Comparison of ENCODE assay signal across 18 cellular contexts in the genomic region with DNA sequence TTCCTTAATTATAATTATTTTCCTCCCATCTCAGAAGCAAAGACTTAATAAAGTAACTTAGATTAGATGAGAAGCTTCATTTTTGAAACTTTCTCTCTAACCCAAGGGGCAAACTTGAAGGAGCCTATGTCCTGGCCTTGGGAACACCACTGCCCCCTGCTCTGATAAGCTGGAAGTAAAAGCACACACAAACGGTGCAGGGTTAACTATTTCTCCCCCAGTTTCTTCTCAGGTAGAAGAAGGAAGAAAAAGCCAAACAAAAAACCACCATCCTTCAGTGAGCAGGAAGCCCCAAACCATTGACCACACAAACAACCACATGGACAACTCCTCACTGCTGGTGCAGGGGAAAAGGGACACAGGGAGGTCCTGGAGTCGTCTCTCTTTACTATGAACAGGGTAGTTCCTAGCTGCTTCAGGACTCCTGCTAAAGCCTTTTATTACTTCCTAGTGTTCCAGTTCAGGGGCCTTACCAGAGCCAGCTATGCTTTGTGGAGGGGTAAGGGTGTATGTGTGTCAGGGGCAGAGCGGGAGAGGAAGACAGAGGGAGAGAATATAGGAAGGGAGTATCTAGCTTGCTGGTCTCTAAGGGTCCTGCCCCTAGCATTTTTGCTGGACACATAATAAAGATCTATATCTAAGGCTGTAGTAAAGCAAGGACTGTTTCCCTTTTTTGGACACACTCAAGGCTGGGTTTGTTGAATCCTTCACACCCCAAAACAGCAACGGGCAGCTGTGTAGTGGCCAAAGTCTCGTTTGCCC.
DNase-seq lines count a peak whose midpoint lies in the region; ATAC-seq and TF ChIP-seq lines count a peak whose summit lies in the region.
"Had no signal": no experiment of that assay in that cellular context is flagged by ENCODE, and none has a peak within 500 bp of the region (broad histone marks: within the 10 kb centered on the region; RNA-seq: fewer than 3 reads in every experiment).

No MANE protein-coding gene starts in this region.

- CTCF ChIA-PET in activated CD4-positive, alpha-beta T cell treated with anti-CD3 and anti-CD28 coated beads, Interleukin-2, amount 10 ng/mL, durations not matched to agents 7 days and 5 days (lab: Charles Lee), result interaction anchor here (0.6 to 1.4 kb wide), 4 partner anchors 12 to 934 kb away, joined by 3 to 5 read pairs (median 3); no protein-coding TSS in a partner anchor
- CTCF ChIA-PET in naive thymus-derived CD4-positive, alpha-beta T cell (lab: Charles Lee), result no interaction called here

- H3K36me3 Mint-ChIP-seq in activated CD4-positive, alpha-beta T cell treated with anti-CD3 and anti-CD28 coated beads, Interleukin-2, amount 10 ng/mL, durations not matched to agents 7 days and 5 days (ENCODE audit: low read depth), result peaks cover 4% of the 10 kb centered on the region
- H3K36me3 Mint-ChIP-seq in dendritic cell treated with granulocyte-macrophage colony-stimulating factor and Interleukin-4, amounts not matched to agents 40 ng/mL and 50 ng/mL, for 4 days (ENCODE audit: low read depth), result no peaks in the 10 kb centered on the region
- H3K36me3 Mint-ChIP-seq in type B pancreatic cell, result peaks cover 21% of the 10 kb centered on the region
- peaks cover 0 to 4% (median 0%) of the 10 kb centered on the region in 5 donors for H3K36me3 Mint-ChIP-seq in naive thymus-derived CD4-positive, alpha-beta T cell
- H3K36me3 Mint-ChIP-seq: stimulated activated effector memory CD8-positive, alpha-beta T cell treated with anti-CD3 and anti-CD28 coated beads, Interleukin-12 subunit alpha, Interleukin-12 subunit beta, amount 100 ng/mL, for 72 hours had no signal

- H3K27ac Mint-ChIP-seq in activated CD4-positive, alpha-beta T cell treated with anti-CD3 and anti-CD28 coated beads, Interleukin-2, amount 10 ng/mL, durations not matched to agents 7 days and 5 days, result no peak overlapping the region
- H3K27ac Mint-ChIP-seq in dendritic cell treated with granulocyte-macrophage colony-stimulating factor and Interleukin-4, amounts not matched to agents 40 ng/mL and 50 ng/mL, for 4 days, result peak overlapping the region; percentile 3
- peak overlapping the region; percentile 77 for H3K27ac Mint-ChIP-seq in type B pancreatic cell
- H3K27ac Mint-ChIP-seq in naive thymus-derived CD4-positive, alpha-beta T cell, result no peak overlapping the region
- H3K27ac Mint-ChIP-seq: effector memory CD8-positive, alpha-beta T cell; stimulated activated effector memory CD8-positive, alpha-beta T cell treated with anti-CD3 and anti-CD28 coated beads, Interleukin-12 subunit alpha, Interleukin-12 subunit beta, amount 100 ng/mL, for 72 hours had no signal

- H3K9me3 ChIP-seq in mucosa of descending colon, result no peaks in the 10 kb centered on the region
- no peaks in the 10 kb centered on the region for H3K9me3 ChIP-seq in naive thymus-derived CD4-positive, alpha-beta T cell (ENCODE audit: control insufficient read depth in 2 of 3, low read length in 3 of 3)
- H3K9me3 ChIP-seq: tibial nerve had no signal

- H3K27me3 Mint-ChIP-seq in activated CD4-positive, alpha-beta T cell treated with anti-CD3 and anti-CD28 coated beads, Interleukin-2, amount 10 ng/mL, durations not matched to agents 7 days and 5 days, result peaks cover 56% of the 10 kb centered on the region
- peaks cover 9% of the 10 kb centered on the region for H3K27me3 Mint-ChIP-seq in dendritic cell treated with granulocyte-macrophage colony-stimulating factor and Interleukin-4, amounts not matched to agents 40 ng/mL and 50 ng/mL, for 4 days
- H3K27me3 Mint-ChIP-seq in type B pancreatic cell, result no peaks in the 10 kb centered on the region
- peaks cover 0 to 71% (median 0%) of the 10 kb centered on the region in 5 donors for H3K27me3 Mint-ChIP-seq in naive thymus-derived CD4-positive, alpha-beta T cell

- ATAC-seq in mucosa of descending colon (peak; percentile 12), HG03159 (IDR thresholded peaks at IDR 0.05; ENCODE audit: unreplicated experiment) (no peak)
- no peak for ATAC-seq in naive thymus-derived CD4-positive, alpha-beta T cell
- ATAC-seq: effector memory CD8-positive, alpha-beta T cell; stimulated activated effector memory CD8-positive, alpha-beta T cell treated with anti-CD3 and anti-CD28 coated beads, Interleukin-12 subunit alpha, Interleukin-12 subunit beta, amount 100 ng/mL, for 72 hours had no signal

- no peak overlapping the region for H3K4me3 Mint-ChIP-seq in activated CD4-positive, alpha-beta T cell treated with anti-CD3 and anti-CD28 coated beads, Interleukin-2, amount 10 ng/mL, durations not matched to agents 7 days and 5 days
- H3K4me3 Mint-ChIP-seq in dendritic cell treated with granulocyte-macrophage colony-stimulating factor and Interleukin-4, amounts not matched to agents 40 ng/mL and 50 ng/mL, for 4 days, result no peak overlapping the region
- no peak overlapping the region for H3K4me3 Mint-ChIP-seq in type B pancreatic cell
- no peak overlapping the region for H3K4me3 Mint-ChIP-seq in naive thymus-derived CD4-positive, alpha-beta T cell
- H3K4me3 Mint-ChIP-seq: effector memory CD8-positive, alpha-beta T cell; stimulated activated effector memory CD8-positive, alpha-beta T cell treated with anti-CD3 and anti-CD28 coated beads, Interleukin-12 subunit alpha, Interleukin-12 subunit beta, amount 100 ng/mL, for 72 hours had no signal

- H3K27ac ChIP-seq in naive thymus-derived CD4-positive, alpha-beta T cell (ENCODE audit: low read depth, low read length), result no peak overlapping the region
- H3K27ac ChIP-seq: C4-2B, WERI-Rb-1 had no signal

- peaks cover 35% of the 10 kb centered on the region for H3K4me1 ChIP-seq in mucosa of descending colon (ENCODE audit: low read depth)
- H3K4me1 ChIP-seq in naive thymus-derived CD4-positive, alpha-beta T cell (ENCODE audit: control insufficient read depth in 2 of 2, insufficient read depth in 2 of 2, low read length in 2 of 2), result peaks cover 0 to 9% of the 10 kb centered on the region in 2 donors
- H3K4me1 ChIP-seq: tibial nerve had no signal

- peak; percentile 12 for DNase-seq in activated CD4-positive, alpha-beta T cell treated with anti-CD3 and anti-CD28 coated beads, Interleukin-2, amount 10 ng/mL, durations not matched to agents 7 days and 5 days
- no peak for DNase-seq in activated CD4-positive, alpha-beta T cell treated with anti-CD3 and anti-CD28 coated beads for 4 hours
- DNase-seq in mucosa of descending colon, result peak in 1 of 3 donors; percentile 65
- DNase-seq in type B pancreatic cell (ENCODE audit: extremely low spot score, unreplicated experiment), result no peak
- no peak for DNase-seq in naive thymus-derived CD4-positive, alpha-beta T cell
- DNase-seq in GM19240 (ENCODE audit: insufficient read length, low spot score), result no peak
- DNase-seq: caudate nucleus; DMS153; effector memory CD8-positive, alpha-beta T cell; NCI-H146; NCI-H345; posterior cingulate gyrus; WERI-Rb-1 had no signal

- no peak overlapping the region for H3K4me3 ChIP-seq in mucosa of descending colon
- no peak overlapping the region for H3K4me3 ChIP-seq in naive thymus-derived CD4-positive, alpha-beta T cell (ENCODE audit: low read length)
- H3K4me3 ChIP-seq: tibial nerve had no signal

- no peaks in the 10 kb centered on the region for H3K27me3 ChIP-seq in naive thymus-derived CD4-positive, alpha-beta T cell (ENCODE audit: control insufficient read depth in 2 of 2, insufficient read depth in 2 of 2, low read length in 2 of 2)
- H3K27me3 ChIP-seq: tibial nerve had no signal

- POLR2A ChIA-PET in activated CD4-positive, alpha-beta T cell treated with anti-CD3 and anti-CD28 coated beads, Interleukin-2, amount 10 ng/mL, durations not matched to agents 7 days and 5 days (lab: Charles Lee), result no interaction called here
- POLR2A ChIA-PET in naive thymus-derived CD4-positive, alpha-beta T cell (lab: Charles Lee), result interaction anchor here (0.6 kb wide), 1 partner anchor 19 kb away, joined by 4 read pairs; no protein-coding TSS in a partner anchor

- no peaks in the 10 kb centered on the region for H3K36me3 ChIP-seq in mucosa of descending colon (ENCODE audit: low read depth)
- H3K36me3 ChIP-seq in naive thymus-derived CD4-positive, alpha-beta T cell (ENCODE audit: control insufficient read depth in 2 of 3, insufficient read depth in 3 of 3, low read length in 3 of 3), result no peaks in the 10 kb centered on the region

- intact Hi-C loops in dendritic cell treated with granulocyte-macrophage colony-stimulating factor and Interleukin-4, amounts not matched to agents 40 ng/mL and 50 ng/mL, for 4 days (cut with micrococcal nuclease), result no loop called here
- intact Hi-C loops in mucosa of descending colon (cut with DNase I, micrococcal nuclease), result no loop called here
- intact Hi-C loops in naive thymus-derived CD4-positive, alpha-beta T cell (cut with micrococcal nuclease), result loop anchor here (5.0 kb wide), 2 partner anchors 54 to 69 kb away; no protein-coding TSS in a partner anchor

- H3K9me3 Mint-ChIP-seq in activated CD4-positive, alpha-beta T cell treated with anti-CD3 and anti-CD28 coated beads, Interleukin-2, amount 10 ng/mL, durations not matched to agents 7 days and 5 days, result peaks cover 3% of the 10 kb centered on the region
- H3K9me3 Mint-ChIP-seq in dendritic cell treated with granulocyte-macrophage colony-stimulating factor and Interleukin-4, amounts not matched to agents 40 ng/mL and 50 ng/mL, for 4 days, result no peaks in the 10 kb centered on the region
- H3K9me3 Mint-ChIP-seq in type B pancreatic cell, result no peaks in the 10 kb centered on the region
- no peaks in the 10 kb centered on the region for H3K9me3 Mint-ChIP-seq in naive thymus-derived CD4-positive, alpha-beta T cell
- H3K9me3 Mint-ChIP-seq: effector memory CD8-positive, alpha-beta T cell; stimulated activated effector memory CD8-positive, alpha-beta T cell treated with anti-CD3 and anti-CD28 coated beads, Interleukin-12 subunit alpha, Interleukin-12 subunit beta, amount 100 ng/mL, for 72 hours had no signal

- H3K4me1 Mint-ChIP-seq in activated CD4-positive, alpha-beta T cell treated with anti-CD3 and anti-CD28 coated beads, Interleukin-2, amount 10 ng/mL, durations not matched to agents 7 days and 5 days, result peaks cover 67% of the 10 kb centered on the region
- H3K4me1 Mint-ChIP-seq in dendritic cell treated with granulocyte-macrophage colony-stimulating factor and Interleukin-4, amounts not matched to agents 40 ng/mL and 50 ng/mL, for 4 days (ENCODE audit: low read depth), result peaks cover 41% of the 10 kb centered on the region
- H3K4me1 Mint-ChIP-seq in type B pancreatic cell (ENCODE audit: unreplicated experiment), result peaks cover 7% of the 10 kb centered on the region
- H3K4me1 Mint-ChIP-seq in naive thymus-derived CD4-positive, alpha-beta T cell, result peaks cover 5 to 49% (median 13%) of the 10 kb centered on the region in 7 donors

- TF ChIP-seq CTCF in mucosa of descending colon (IDR thresholded peaks at IDR 0.05) (no peak), type B pancreatic cell (conservative IDR thresholded peaks at IDR 0.05) (no peak)

Comparison
In these comparisons a context has a peak if more than half of its experiments do, and no peak if none do; other contexts are left out.
1. H3K27ac Mint-ChIP-seq: peak in dendritic cell treated with granulocyte-macrophage colony-stimulating factor and Interleukin-4, amounts not matched to agents 40 ng/mL and 50 ng/mL, for 4 days (single experiment) and type B pancreatic cell (single experiment); none in activated CD4-positive, alpha-beta T cell treated with anti-CD3 and anti-CD28 coated beads, Interleukin-2, amount 10 ng/mL, durations not matched to agents 7 days and 5 days (single experiment) and naive thymus-derived CD4-positive, alpha-beta T cell (0 of 9).
2. intact Hi-C loops: an anchor here in naive thymus-derived CD4-positive, alpha-beta T cell (5.0 kb wide); none called in dendritic cell treated with granulocyte-macrophage colony-stimulating factor and Interleukin-4, amounts not matched to agents 40 ng/mL and 50 ng/mL, for 4 days and mucosa of descending colon.